In the genomic region with DNA sequence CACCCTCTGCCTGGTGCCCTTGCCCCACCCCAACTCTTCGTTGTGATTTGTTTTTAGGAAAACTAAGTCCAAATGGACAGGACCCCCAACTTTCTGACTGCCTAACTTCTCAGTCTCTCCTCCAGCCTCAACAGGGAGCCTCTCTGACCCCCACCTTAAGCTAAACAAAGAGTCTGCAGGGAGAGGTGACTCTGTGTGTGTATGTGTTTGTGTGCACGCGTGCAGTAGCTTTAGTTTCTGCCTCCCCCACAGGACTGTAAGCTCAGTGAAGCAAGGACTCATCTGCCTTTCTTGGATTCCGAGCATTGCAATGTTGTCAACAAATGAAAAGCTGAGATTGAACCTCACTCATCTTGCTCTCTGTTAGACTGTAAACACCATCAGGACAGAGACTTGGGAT, we compare ENCODE assay signal across 9 cellular contexts. TPM values are rescaled to one million over a fixed set of nuclear protein-coding genes. Genes with fewer than 3 reads are reported as not detected.
DNase-seq lines count a peak whose midpoint lies in the region; ATAC-seq and TF ChIP-seq lines count a peak whose summit lies in the region.
"Had no signal": no experiment of that assay in that cellular context is flagged by ENCODE, and none has a peak within 500 bp of the region (broad histone marks: within the 10 kb centered on the region; RNA-seq: fewer than 3 reads in every experiment).

No MANE protein-coding gene starts in this region.

- H3K4me3 ChIP-seq in spleen: no peak overlapping the region

- no peaks in the 10 kb centered on the region for H3K27me3 ChIP-seq in spleen (replicated peaks in 1 of 7)

- H3K4me3 Mint-ChIP-seq in activated CD4-positive, alpha-beta memory T cell treated with anti-CD3 and anti-CD28 coated beads, Interleukin-2, amount 10 ng/mL, durations not matched to agents 7 days and 5 days: no peak overlapping the region
- peak overlapping the region; percentile 38 to 76 (median 73) for H3K4me3 Mint-ChIP-seq in immature natural killer cell
- H3K4me3 Mint-ChIP-seq: neural crest cell had no signal

- 68 to 89% (median 78%) methylated on average over 4 of the region's 4 CpGs for WGBS in spleen, 5 donors

- H3K36me3 ChIP-seq in spleen: peaks cover 0 to 95% (median 20%) of the 10 kb centered on the region in 6 donors

- no peaks in the 10 kb centered on the region for H3K9me3 ChIP-seq in spleen

- TF ChIP-seq POLR2A in spleen (IDR thresholded peaks at IDR 0.05): no peak

- peaks cover 43% of the 10 kb centered on the region for H3K4me1 Mint-ChIP-seq in activated CD4-positive, alpha-beta memory T cell treated with anti-CD3 and anti-CD28 coated beads, Interleukin-2, amount 10 ng/mL, durations not matched to agents 7 days and 5 days
- H3K4me1 Mint-ChIP-seq in immature natural killer cell: peaks cover 57 to 66% of the 10 kb centered on the region in 2 donors

- peak overlapping the region; percentile 84 for H3K27ac Mint-ChIP-seq in activated CD4-positive, alpha-beta memory T cell treated with anti-CD3 and anti-CD28 coated beads, Interleukin-2, amount 10 ng/mL, durations not matched to agents 7 days and 5 days
- peak overlapping the region; percentile 79 to 94 (median 92) for H3K27ac Mint-ChIP-seq in immature natural killer cell

- CTCF ChIA-PET in activated CD4-positive, alpha-beta memory T cell treated with anti-CD3 and anti-CD28 coated beads, Interleukin-2, amount 10 ng/mL, durations not matched to agents 7 days and 5 days (lab: Charles Lee): no interaction called here

- no peak for DNase-seq in activated CD4-positive, alpha-beta memory T cell treated with anti-CD3 and anti-CD28 coated beads, Interleukin-2, amount 10 ng/mL, durations not matched to agents 7 days and 5 days
- DNase-seq in immature natural killer cell: no peak
- no peak for DNase-seq in spleen
- DNase-seq in anterior cingulate cortex (lab: John Stamatoyannopoulos, UW): no peak
- no peak for DNase-seq in SK-N-DZ (ENCODE audit: low spot score)
- DNase-seq: DMS53, glutamatergic neuron had no signal

- peaks cover 25 to 77% (median 55%) of the 10 kb centered on the region in 6 donors for H3K4me1 ChIP-seq in spleen

- TF ChIP-seq CTCF in spleen (IDR thresholded peaks at IDR 0.05 in 8 of 11, conservative IDR thresholded peaks at IDR 0.05 in 3 of 11): no peak

- ATAC-seq in HG03565 (IDR thresholded peaks at IDR 0.05; ENCODE audit: unreplicated experiment): no peak

- no peaks in the 10 kb centered on the region for H3K9me3 Mint-ChIP-seq in activated CD4-positive, alpha-beta memory T cell treated with anti-CD3 and anti-CD28 coated beads, Interleukin-2, amount 10 ng/mL, durations not matched to agents 7 days and 5 days
- H3K9me3 Mint-ChIP-seq in immature natural killer cell: no peaks in the 10 kb centered on the region
- H3K9me3 Mint-ChIP-seq: neural crest cell had no signal

- POLR2A ChIA-PET in activated CD4-positive, alpha-beta memory T cell treated with anti-CD3 and anti-CD28 coated beads, Interleukin-2, amount 10 ng/mL, durations not matched to agents 7 days and 5 days (lab: Charles Lee): interaction anchor here (0.9 to 1.0 kb wide), 2 partner anchors 9 to 136 kb away, joined by 3 read pairs; no protein-coding TSS in a partner anchor

- intact Hi-C loops in spleen (cut with DNase I; ENCODE audit: low total_unique reads): no loop called here

- peak overlapping the region; percentile 66 to 86 (median 83) for H3K27ac ChIP-seq in spleen

- no peaks in the 10 kb centered on the region for H3K27me3 Mint-ChIP-seq in activated CD4-positive, alpha-beta memory T cell treated with anti-CD3 and anti-CD28 coated beads, Interleukin-2, amount 10 ng/mL, durations not matched to agents 7 days and 5 days
- peaks cover 0 to 3% (median 0%) of the 10 kb centered on the region in 3 donors for H3K27me3 Mint-ChIP-seq in immature natural killer cell (ENCODE audit: low read depth in 3 of 3)

- peaks cover 25% of the 10 kb centered on the region for H3K36me3 Mint-ChIP-seq in activated CD4-positive, alpha-beta memory T cell treated with anti-CD3 and anti-CD28 coated beads, Interleukin-2, amount 10 ng/mL, durations not matched to agents 7 days and 5 days (ENCODE audit: low read depth)
- H3K36me3 Mint-ChIP-seq in immature natural killer cell: peaks cover 0 to 18% (median 0%) of the 10 kb centered on the region in 3 donors

RNA-seq across cellular contexts. Expression of gene SNAP29, which starts 7.9 kb away (rescaled TPM):
- total RNA-seq in activated CD4-positive, alpha-beta memory T cell treated with anti-CD3 and anti-CD28 coated beads, Interleukin-2, amount 10 ng/mL, durations not matched to agents 7 days and 5 days: 10 to 100 TPM; 34.7 to 35.6 TPM
- 10 to 100 TPM; 25.3 to 35.8 (median 35.7) TPM for polyA plus RNA-seq in immature natural killer cell
- total RNA-seq in spleen: 10 to 100 TPM; 22.6 to 33.5 (median 28.2) TPM
- polyA plus RNA-seq in spleen: 10 to 100 TPM; 13.7 to 19.5 (median 17.2) TPM
- 9.4 and 10.3 TPM in 2 replicates for polyA plus RNA-seq in SK-N-DZ (2014; cell fraction: cytosol; rRNA removed)
- 6.2 and 6.6 TPM in 2 replicates for polyA plus RNA-seq in SK-N-DZ (2014; cell fraction: nucleus; rRNA removed)

RNA-seq across cellular contexts. Expression of gene PI4KA, which starts 8.1 kb away (rescaled TPM):
- 100 to 1,000 TPM in 1 of 2 experiments, 10 to 100 TPM in 1; 85.8 to 100 TPM for total RNA-seq in activated CD4-positive, alpha-beta memory T cell treated with anti-CD3 and anti-CD28 coated beads, Interleukin-2, amount 10 ng/mL, durations not matched to agents 7 days and 5 days
- polyA plus RNA-seq in immature natural killer cell (10 to 100 TPM; 31.5 to 80.0 (median 33.7) TPM), spleen (10 to 100 TPM; 29.8 to 48.1 (median 35.3) TPM)
- 100 to 1,000 TPM in 6 of 7 donors, 10 to 100 TPM in 1; 86.2 to 143 (median 122) TPM for total RNA-seq in spleen
- polyA plus RNA-seq in SK-N-DZ (2014; cell fraction: cytosol; rRNA removed): 30.7 and 35.9 TPM in 2 replicates
- 80.8 and 155 TPM in 2 replicates for polyA plus RNA-seq in SK-N-DZ (2014; cell fraction: nucleus; rRNA removed)

RNA-seq across cellular contexts. Expression of gene CRKL, which starts 50.5 kb away (rescaled TPM):
- total RNA-seq in activated CD4-positive, alpha-beta memory T cell treated with anti-CD3 and anti-CD28 coated beads, Interleukin-2, amount 10 ng/mL, durations not matched to agents 7 days and 5 days: 10 to 100 TPM; 84.8 to 88.2 TPM
- polyA plus RNA-seq in immature natural killer cell (10 to 100 TPM; 26.7 to 50.7 (median 43.1) TPM), spleen (10 to 100 TPM; 11.5 to 17.9 (median 12.2) TPM)
- total RNA-seq in spleen: 10 to 100 TPM; 56.7 to 65.3 (median 58.1) TPM
- 72.7 and 81.3 TPM in 2 replicates for polyA plus RNA-seq in SK-N-DZ (2014; cell fraction: cytosol; rRNA removed)
- 33.4 and 40.2 TPM in 2 replicates for polyA plus RNA-seq in SK-N-DZ (2014; cell fraction: nucleus; rRNA removed)
